ENCODE assay signal across 10 cellular contexts in genomic region chr3:149367021-149367840, GRCh38. TPM values are rescaled to one million over a fixed set of nuclear protein-coding genes. Genes with fewer than 3 reads are reported as not detected.
A peak's percentile ranks its signal among the peaks of the same experiment; 100 is the strongest.
DNase-seq lines count a peak whose midpoint lies in the region; ATAC-seq and TF ChIP-seq lines count a peak whose summit lies in the region.
"Had no signal": no experiment of that assay in that cellular context is flagged by ENCODE, and none has a peak within 500 bp of the region (broad histone marks: within the 10 kb centered on the region; RNA-seq: fewer than 3 reads in every experiment).

No MANE protein-coding gene starts in this region.

- no peak overlapping the region for H3K4me2 ChIP-seq in SK-N-SH

- 66% methylated on average over 2 of the region's 2 CpGs for WGBS in SK-N-SH (ENCODE audit: low lambda C conversion rate)
- 17 to 48% methylated on average over 1 to 2 of the region's 2 CpGs for WGBS in transverse colon (ENCODE audit: low coverage in 1 of 2), 2 donors

- peaks cover 12% of the 10 kb centered on the region for H3K4me1 Mint-ChIP-seq in activated T-cell treated with anti-CD3 and anti-CD28 coated beads, Interleukin-2, amount 50 U/mL, for 24 hours (ENCODE audit: low read depth)
- no peaks in the 10 kb centered on the region for H3K4me1 Mint-ChIP-seq in CD8-positive, alpha-beta T cell (ENCODE audit: low read depth)
- H3K4me1 Mint-ChIP-seq: CD4-positive, CD25-positive, alpha-beta regulatory T cell had no signal

- H3F3A ChIP-seq in SK-N-SH (replicated peaks; ENCODE audit: insufficient read depth): peaks cover 52% of the 10 kb centered on the region

- TF ChIP-seq POLR2A in transverse colon (IDR thresholded peaks at IDR 0.05): no peak

- no peaks in the 10 kb centered on the region for H3K9me2 ChIP-seq in SK-N-SH

- no peaks in the 10 kb centered on the region for H3K27me3 ChIP-seq in SK-N-SH (ENCODE audit: insufficient read depth)
- H3K27me3 ChIP-seq in left ventricle myocardium inferior (ENCODE audit: low read depth): no peaks in the 10 kb centered on the region
- no peaks in the 10 kb centered on the region for H3K27me3 ChIP-seq in transverse colon
- no peaks in the 10 kb centered on the region for H3K27me3 ChIP-seq in CD8-positive, alpha-beta T cell (ENCODE audit: insufficient read depth, low read length)

- no peaks in the 10 kb centered on the region for H3K9me3 Mint-ChIP-seq in activated T-cell treated with anti-CD3 and anti-CD28 coated beads, Interleukin-2, amount 50 U/mL, for 24 hours
- H3K9me3 Mint-ChIP-seq in CD8-positive, alpha-beta T cell: no peaks in the 10 kb centered on the region

- peaks cover 13% of the 10 kb centered on the region for H3K27me3 Mint-ChIP-seq in activated T-cell treated with anti-CD3 and anti-CD28 coated beads, Interleukin-2, amount 50 U/mL, for 24 hours
- H3K27me3 Mint-ChIP-seq in CD8-positive, alpha-beta T cell (ENCODE audit: low read depth): peaks cover 9% of the 10 kb centered on the region

- H3K4me3 ChIP-seq in SK-N-SH (ENCODE audit: low read depth in 2 of 2, low read length in 1 of 2) (no peak overlapping the region), left ventricle myocardium inferior (no peak overlapping the region), transverse colon (no peak overlapping the region)
- no peak overlapping the region for H3K4me3 ChIP-seq in CD8-positive, alpha-beta T cell (ENCODE audit: low read depth, low read length)

- TF ChIP-seq RAD21 in SK-N-SH (IDR thresholded peaks at IDR 0.05; ENCODE audit: low read length): no peak

- intact Hi-C loops in left ventricle myocardium inferior (cut with micrococcal nuclease): no loop called here
- intact Hi-C loops in transverse colon (cut with DNase I; ENCODE audit: low total_unique reads): no loop called here
- intact Hi-C loops in CD8-positive, alpha-beta T cell (cut with DNase I, micrococcal nuclease): no loop called here

- POLR2A ChIA-PET in SK-N-SH (lab: Yijun Ruan, JAX): no interaction called here
- POLR2A ChIA-PET in CD8-positive, alpha-beta T cell (lab: Charles Lee): no interaction called here

- H2AFZ ChIP-seq in SK-N-SH (ENCODE audit: low read depth): peak overlapping the region; percentile 48; the same call in 1 of the 2 replicates

- no peaks in the 10 kb centered on the region for H3K79me2 ChIP-seq in SK-N-SH (ENCODE audit: insufficient read depth)

- peaks cover 10 to 20% of the 10 kb centered on the region in 2 experiments for H3K36me3 ChIP-seq in SK-N-SH (replicated peaks in 1 of 2; ENCODE audit: control insufficient read depth in 1 of 2, insufficient read depth in 2 of 2, low read length in 1 of 2)
- peaks cover 33% of the 10 kb centered on the region for H3K36me3 ChIP-seq in left ventricle myocardium inferior
- H3K36me3 ChIP-seq in transverse colon: no peaks in the 10 kb centered on the region
- H3K36me3 ChIP-seq in CD8-positive, alpha-beta T cell (ENCODE audit: insufficient read depth, low read length): no peaks in the 10 kb centered on the region

- peaks cover 0 to 28% of the 10 kb centered on the region in 2 experiments; a peak in 2 of 4 replicates for H3K4me1 ChIP-seq in SK-N-SH (ENCODE audit: control insufficient read depth in 1 of 2, insufficient read depth in 2 of 2, low read depth in 1 of 2, low read length in 1 of 2)
- peaks cover 45% of the 10 kb centered on the region for H3K4me1 ChIP-seq in left ventricle myocardium inferior
- H3K4me1 ChIP-seq in transverse colon: peaks cover 13 to 63% (median 43%) of the 10 kb centered on the region in 4 donors
- H3K4me1 ChIP-seq in CD8-positive, alpha-beta T cell (ENCODE audit: insufficient read depth, low read length): no peaks in the 10 kb centered on the region

- H3K36me3 Mint-ChIP-seq in activated T-cell treated with anti-CD3 and anti-CD28 coated beads, Interleukin-2, amount 50 U/mL, for 24 hours (ENCODE audit: low read depth): no peaks in the 10 kb centered on the region
- H3K36me3 Mint-ChIP-seq in CD8-positive, alpha-beta T cell: no peaks in the 10 kb centered on the region
- H3K36me3 Mint-ChIP-seq: CD4-positive, CD25-positive, alpha-beta regulatory T cell had no signal

- no peak overlapping the region for H3K4me3 Mint-ChIP-seq in activated T-cell treated with anti-CD3 and anti-CD28 coated beads, Interleukin-2, amount 50 U/mL, for 24 hours
- H3K4me3 Mint-ChIP-seq in CD8-positive, alpha-beta T cell: no peak overlapping the region
- H3K4me3 Mint-ChIP-seq: CD4-positive, CD25-positive, alpha-beta regulatory T cell had no signal

- DNase-seq in activated T-cell treated with anti-CD3 and anti-CD28 coated beads, Interleukin-2, amount 50 U/mL, for 24 hours: no peak
- DNase-seq in activated T-cell treated with anti-CD3 and anti-CD28 coated beads, Interleukin-2, amount 50 U/mL, for 1 hour: no peak
- DNase-seq in SK-N-SH: no peak
- DNase-seq in left ventricle myocardium inferior: no peak
- peak; percentile 55 for DNase-seq in transverse colon
- no peak for DNase-seq in CD8-positive, alpha-beta T cell
- DNase-seq in GM19238 (ENCODE audit: insufficient read length, low spot score): no peak
- DNase-seq: CD4-positive, CD25-positive, alpha-beta regulatory T cell; hypothalamus had no signal

- peak overlapping the region; percentile 45 for H3K27ac Mint-ChIP-seq in activated T-cell treated with anti-CD3 and anti-CD28 coated beads, Interleukin-2, amount 50 U/mL, for 24 hours
- H3K27ac Mint-ChIP-seq in CD8-positive, alpha-beta T cell: no peak overlapping the region
- H3K27ac Mint-ChIP-seq: CD4-positive, CD25-positive, alpha-beta regulatory T cell had no signal

- H3K27ac ChIP-seq in SK-N-SH (ENCODE audit: low read depth in 2 of 2, low read length in 1 of 2) (peak overlapping the region in 1 of 2 experiments; percentile 37; a peak in 2 of 4 replicates), left ventricle myocardium inferior (replicated peaks) (peak overlapping the region; percentile 45), transverse colon (peak overlapping the region; percentile 59 to 60 (median 60))
- H3K27ac ChIP-seq in CD8-positive, alpha-beta T cell (ENCODE audit: low read depth, low read length): no peak overlapping the region

- TF ChIP-seq EP300 in SK-N-SH (IDR thresholded peaks at IDR 0.05; ENCODE audit: borderline replicate concordance in 1 of 2, low read depth in 1 of 2, low read length in 1 of 2): no peak
- TF ChIP-seq EP300 in transverse colon (IDR thresholded peaks at IDR 0.05; ENCODE audit: low read depth): no peak

- H4K20me1 ChIP-seq in SK-N-SH (ENCODE audit: insufficient read depth): no peaks in the 10 kb centered on the region

- H3K9me3 ChIP-seq in SK-N-SH (no peaks in the 10 kb centered on the region), left ventricle myocardium inferior (replicated peaks) (no peaks in the 10 kb centered on the region), transverse colon (no peaks in the 10 kb centered on the region)
- no peaks in the 10 kb centered on the region for H3K9me3 ChIP-seq in CD8-positive, alpha-beta T cell (ENCODE audit: low read length)

- no peak for TF ChIP-seq CTCF in SK-N-SH (IDR thresholded peaks at IDR 0.05)
- TF ChIP-seq CTCF in left ventricle myocardium inferior (IDR thresholded peaks at IDR 0.05; ENCODE audit: borderline replicate concordance): no peak
- no peak for TF ChIP-seq CTCF in transverse colon (IDR thresholded peaks at IDR 0.05)
- TF ChIP-seq CTCF in CD8-positive, alpha-beta T cell (IDR thresholded peaks at IDR 0.05): no peak

- in situ Hi-C loops in transverse colon (cut with MboI; ENCODE audit: low pct_ligation_motif_present in 1 of 4, low pct_unique_long_range_greater_than_20kb in 1 of 4, low sequenced_read_pairs in 3 of 4): no loop called here

- ATAC-seq in HG02798 (IDR thresholded peaks at IDR 0.05; ENCODE audit: poor library complexity, unreplicated experiment): no peak
- no peak for ATAC-seq in CD8-positive, alpha-beta T cell

- CTCF ChIA-PET in SK-N-SH (lab: Yijun Ruan, JAX): interaction anchor here (1.0 kb wide), 1 partner anchor 113 kb away, joined by 6 read pairs; no protein-coding TSS in a partner anchor
- CTCF ChIA-PET in CD8-positive, alpha-beta T cell (lab: Charles Lee): no interaction called here

- no peak overlapping the region for H3K9ac ChIP-seq in SK-N-SH

TF ChIP-seq in SK-N-SH, 30 proteins besides CTCF, POLR2A, EP300 and RAD21 (continues in another document):
- TF ChIP-seq FOXJ3 (CRISPR knock-in tag; IDR thresholded peaks at IDR 0.05) (no peak), FOSL2 (IDR thresholded peaks at IDR 0.05; ENCODE audit: borderline replicate concordance, low read depth) (peak; percentile 48; the same call in 1 of the 2 replicates), SMC3 (IDR thresholded peaks at IDR 0.05; ENCODE audit: low read depth, low read length) (no peak), GATA2 (CRISPR knock-in tag; IDR thresholded peaks at IDR 0.05) (no peak), MEF2A (IDR thresholded peaks at IDR 0.05; ENCODE audit: borderline replicate concordance, low read depth) (0 out of 2 replicates have a peak, but pooled peaks have one; percentile 14), ELF1 (IDR thresholded peaks at IDR 0.05) (no peak), YY1 (IDR thresholded peaks at IDR 0.05; ENCODE audit: low read depth) (no peak), POLR2AphosphoS5 (IDR thresholded peaks at IDR 0.05; ENCODE audit: low read depth, low read length) (no peak)
- TF ChIP-seq, protein P1, sequence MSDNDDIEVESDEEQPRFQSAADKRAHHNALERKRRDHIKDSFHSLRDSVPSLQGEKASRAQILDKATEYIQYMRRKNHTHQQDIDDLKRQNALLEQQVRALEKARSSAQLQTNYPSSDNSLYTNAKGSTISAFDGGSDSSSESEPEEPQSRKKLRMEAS (IDR thresholded peaks at IDR 0.05; ENCODE audit: low read depth): no peak
- TF ChIP-seq, protein P2, sequence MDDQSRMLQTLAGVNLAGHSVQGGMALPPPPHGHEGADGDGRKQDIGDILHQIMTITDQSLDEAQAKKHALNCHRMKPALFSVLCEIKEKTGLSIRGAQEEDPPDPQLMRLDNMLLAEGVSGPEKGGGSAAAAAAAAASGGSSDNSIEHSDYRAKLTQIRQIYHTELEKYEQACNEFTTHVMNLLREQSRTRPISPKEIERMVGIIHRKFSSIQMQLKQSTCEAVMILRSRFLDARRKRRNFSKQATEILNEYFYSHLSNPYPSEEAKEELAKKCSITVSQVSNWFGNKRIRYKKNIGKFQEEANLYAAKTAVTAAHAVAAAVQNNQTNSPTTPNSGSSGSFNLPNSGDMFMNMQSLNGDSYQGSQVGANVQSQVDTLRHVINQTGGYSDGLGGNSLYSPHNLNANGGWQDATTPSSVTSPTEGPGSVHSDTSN (IDR thresholded peaks at IDR 0.05): 0 out of 2 replicates have a peak, but pooled peaks have one; percentile 8

RNA-seq across cellular contexts. Expression of gene TM4SF1, which starts 10.2 kb away (rescaled TPM):
- 209 and 257 TPM in 2 replicates for polyA plus RNA-seq in SK-N-SH (2012; rRNA removed)
- polyA plus RNA-seq in SK-N-SH (2012; cell fraction: cytosol; rRNA removed): 194 and 219 TPM in 2 replicates
- 231 and 358 TPM in 2 replicates for polyA plus RNA-seq in SK-N-SH (2012; cell fraction: nucleus; rRNA removed)
- total RNA-seq in left ventricle myocardium inferior (103 TPM), transverse colon (100 to 1,000 TPM in 1 of 4 donors, 10 to 100 TPM in 3; 21.3 to 109 (median 32.3) TPM)
- total RNA-seq in CD8-positive, alpha-beta T cell: not detected
- polyA plus RNA-seq: CD4-positive, CD25-positive, alpha-beta regulatory T cell had no signal

RNA-seq across cellular contexts. Expression of gene TM4SF18, which starts 33.8 kb away (rescaled TPM):
- polyA plus RNA-seq in SK-N-SH (2012; rRNA removed): 0.30 and 0.32 TPM in 2 replicates
- polyA plus RNA-seq in SK-N-SH (2012; cell fraction: cytosol; rRNA removed): 0.20 and 0.40 TPM in 2 replicates
- polyA plus RNA-seq in SK-N-SH (2012; cell fraction: nucleus; rRNA removed): 0.05 and 0.12 TPM in 2 replicates
- 11.2 TPM for total RNA-seq in left ventricle myocardium inferior
- 1 to 10 TPM in 1 of 4 donors, under 1 TPM in 2, not detected in 1; 0.80 to 1.4 (median 0.82) TPM for total RNA-seq in transverse colon
- total RNA-seq in CD8-positive, alpha-beta T cell: not detected
- total RNA-seq: CD4-positive, CD25-positive, alpha-beta regulatory T cell had no signal
- polyA plus RNA-seq: CD4-positive, CD25-positive, alpha-beta regulatory T cell had no signal

Comparison
In these comparisons a context has a peak if more than half of its experiments do, and no peak if none do; other contexts are left out.
1. RNA of gene TM4SF1, which starts 10.2 kb away (total RNA-seq): 103 TPM in left ventricle myocardium inferior (single experiment) and 21.3 to 109 TPM in transverse colon; not detected in CD8-positive, alpha-beta T cell; every median in the first group is over 10 times any median in the second.